10 cellular contexts compared by ENCODE assay signal in the genomic region with DNA sequence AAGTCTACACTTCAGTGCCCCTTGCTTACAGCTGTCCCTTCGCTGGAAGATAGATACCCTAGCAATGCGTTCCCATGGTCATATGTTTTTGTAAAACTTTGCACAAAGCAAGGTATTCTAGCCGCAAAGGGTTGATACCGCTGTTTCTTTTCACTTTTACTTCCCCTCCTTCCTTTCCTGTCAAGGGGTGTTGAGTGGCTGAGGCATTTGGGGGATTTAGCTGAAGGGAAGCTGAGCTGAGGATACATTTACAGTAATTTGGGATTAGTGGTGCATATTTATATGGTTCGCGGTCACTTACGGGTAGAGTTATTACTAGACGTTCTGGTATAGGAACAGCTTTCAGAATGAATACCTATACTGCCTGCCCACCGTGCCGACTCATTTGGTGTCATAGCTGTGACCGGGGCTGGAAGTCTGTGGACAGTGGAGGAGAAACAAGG.
DNase-seq lines count a peak whose midpoint lies in the region; ATAC-seq and TF ChIP-seq lines count a peak whose summit lies in the region.
"Had no signal": no experiment of that assay in that cellular context is flagged by ENCODE, and none has a peak within 500 bp of the region (broad histone marks: within the 10 kb centered on the region; RNA-seq: fewer than 3 reads in every experiment).

No MANE protein-coding gene starts in this region.

- H3K27ac ChIP-seq in SJCRH30 (peak overlapping the region; percentile 99), tibial nerve (no peak overlapping the region)
- H3K27ac ChIP-seq: spleen had no signal

- ATAC-seq in HG02571 (IDR thresholded peaks at IDR 0.05; ENCODE audit: unreplicated experiment) = peak; percentile 62

- 78 to 81% methylated on average over 11 of the region's 11 CpGs for WGBS in tibial nerve, 2 donors

- H3K4me1 ChIP-seq in SJCRH30 (peaks cover 34% of the 10 kb centered on the region), tibial nerve (no peaks in the 10 kb centered on the region)

- H3K9me3 ChIP-seq in SJCRH30 (replicated peaks) (no peaks in the 10 kb centered on the region), tibial nerve (no peaks in the 10 kb centered on the region)
- H3K9me3 ChIP-seq: spleen had no signal

- H3K4me3 ChIP-seq in SJCRH30 (peak overlapping the region; percentile 13; the same call in 1 of the 2 replicates), tibial nerve (no peak overlapping the region)

- no peak for TF ChIP-seq POLR2A in tibial nerve (IDR thresholded peaks at IDR 0.05)

- no peak for TF ChIP-seq CTCF in tibial nerve (IDR thresholded peaks at IDR 0.05)

- peak; percentile 24 for DNase-seq in activated naive CD4-positive, alpha-beta T cell treated with Interleukin-2 at 50 U/mL for 16 hours
- DNase-seq in activated naive CD4-positive, alpha-beta T cell (lab: John Stamatoyannopoulos, UW) = no peak
- DNase-seq in SJCRH30 = peak; percentile 85 to 94
- peak; percentile 20 to 48 for DNase-seq in stimulated activated CD8-positive, alpha-beta memory T cell treated with anti-CD3 and anti-CD28 coated beads, Interleukin-7, amount 100 ng/mL, for 48 hours (ENCODE audit: extremely low read depth in 1 of 2, low read depth in 1 of 2)
- no peak for DNase-seq in tibial nerve (ENCODE audit: low spot score in 2 of 2)
- DNase-seq in cerebellar nuclear complex (lab: John Stamatoyannopoulos, UW) = no peak
- no peak for DNase-seq in NCI-H510A (lab: John Stamatoyannopoulos, UW)
- DNase-seq: endodermal cell, spleen had no signal

- H3K36me3 ChIP-seq in SJCRH30 (no peaks in the 10 kb centered on the region), tibial nerve (no peaks in the 10 kb centered on the region)
- H3K36me3 ChIP-seq: spleen had no signal

- TF ChIP-seq EP300 in tibial nerve (IDR thresholded peaks at IDR 0.05) = no peak

- H3K27me3 ChIP-seq in SJCRH30 = no peaks in the 10 kb centered on the region
- no peaks in the 10 kb centered on the region for H3K27me3 ChIP-seq in tibial nerve
- H3K27me3 ChIP-seq: spleen had no signal

Comparison
In these comparisons a context has a peak if more than half of its experiments do, and no peak if none do; other contexts are left out.
1. DNase-seq: peak in activated naive CD4-positive, alpha-beta T cell treated with Interleukin-2 at 50 U/mL for 16 hours (single experiment), SJCRH30 (2 of 2) and stimulated activated CD8-positive, alpha-beta memory T cell treated with anti-CD3 and anti-CD28 coated beads, Interleukin-7, amount 100 ng/mL, for 48 hours (2 of 2); none in activated naive CD4-positive, alpha-beta T cell (0 of 4), tibial nerve (0 of 2), cerebellar nuclear complex (0 of 2) and NCI-H510A (single experiment).